ENCODE assay signal across 8 cellular contexts in genomic region chr10:32210306-32211045, GRCh38.
DNase-seq lines count a peak whose midpoint lies in the region; ATAC-seq and TF ChIP-seq lines count a peak whose summit lies in the region.

No MANE protein-coding gene starts in this region.

- no peak for TF ChIP-seq POLR2A in gastrocnemius medialis (IDR thresholded peaks at IDR 0.05)
- no peak for TF ChIP-seq POLR2A in GM18505 (IDR thresholded peaks at IDR 0.05; ENCODE audit: borderline replicate concordance, extremely low read depth, insufficient read depth, insufficient read length)

- H3K9ac ChIP-seq in mammary epithelial cell (ENCODE audit: insufficient read depth, low read length) = no peak overlapping the region

- no peaks in the 10 kb centered on the region for H3K36me3 Mint-ChIP-seq in activated naive CD4-positive, alpha-beta T cell treated with anti-CD3 and anti-CD28 coated beads for 36 hours (ENCODE audit: low read depth)
- no peaks in the 10 kb centered on the region for H3K36me3 Mint-ChIP-seq in activated naive CD4-positive, alpha-beta T cell treated with anti-CD3 and anti-CD28 coated beads, Interleukin-2, amount 10 ng/mL, durations not matched to agents 7 days and 5 days

- peaks cover 3% of the 10 kb centered on the region for H3K4me1 Mint-ChIP-seq in activated naive CD4-positive, alpha-beta T cell treated with anti-CD3 and anti-CD28 coated beads for 36 hours (ENCODE audit: low read depth)
- no peaks in the 10 kb centered on the region for H3K4me1 Mint-ChIP-seq in activated naive CD4-positive, alpha-beta T cell treated with anti-CD3 and anti-CD28 coated beads, Interleukin-2, amount 10 ng/mL, durations not matched to agents 7 days and 5 days

- H3K27me3 ChIP-seq in mammary epithelial cell (ENCODE audit: insufficient read depth, low read length) = no peaks in the 10 kb centered on the region
- no peaks in the 10 kb centered on the region for H3K27me3 ChIP-seq in gastrocnemius medialis

- no peak overlapping the region for H3K4me2 ChIP-seq in mammary epithelial cell (ENCODE audit: insufficient read depth, low read depth, low read length)

- dilution Hi-C loops in mammary epithelial cell (cut with HindIII; ENCODE audit: low sequenced_read_pairs) = no loop called here

- no peak overlapping the region for H3K4me3 Mint-ChIP-seq in activated naive CD4-positive, alpha-beta T cell treated with anti-CD3 and anti-CD28 coated beads for 36 hours
- no peak overlapping the region for H3K4me3 Mint-ChIP-seq in activated naive CD4-positive, alpha-beta T cell treated with anti-CD3 and anti-CD28 coated beads, Interleukin-2, amount 10 ng/mL, durations not matched to agents 7 days and 5 days

- CTCF ChIA-PET in activated naive CD4-positive, alpha-beta T cell treated with anti-CD3 and anti-CD28 coated beads for 36 hours (lab: Charles Lee) = interaction anchor here (0.5 to 2.7 kb wide), 12 partner anchors 10 to 349 kb away, joined by 3 to 11 read pairs (median 4); no protein-coding TSS in a partner anchor
- CTCF ChIA-PET in activated naive CD4-positive, alpha-beta T cell treated with anti-CD3 and anti-CD28 coated beads, Interleukin-2, amount 10 ng/mL, durations not matched to agents 7 days and 5 days (lab: Charles Lee) = interaction anchor here (0.8 to 2.0 kb wide), 11 partner anchors 9 to 348 kb away, joined by 3 to 8 read pairs (median 4); no protein-coding TSS in a partner anchor
- CTCF ChIA-PET in mammary epithelial cell (lab: Charles Lee; ENCODE audit: low non-redundant PET) = interaction anchor here (0.7 kb wide), 1 partner anchor 45 kb away, joined by 3 read pairs; no protein-coding TSS in a partner anchor

- 68% methylated on average over 16 of the region's 18 CpGs for WGBS in mammary epithelial cell (ENCODE audit: low coverage, missing lambda C conversion rate)

- H3K27me3 Mint-ChIP-seq in activated naive CD4-positive, alpha-beta T cell treated with anti-CD3 and anti-CD28 coated beads for 36 hours (ENCODE audit: low read depth) = peaks cover 6% of the 10 kb centered on the region
- H3K27me3 Mint-ChIP-seq in activated naive CD4-positive, alpha-beta T cell treated with anti-CD3 and anti-CD28 coated beads, Interleukin-2, amount 10 ng/mL, durations not matched to agents 7 days and 5 days = no peaks in the 10 kb centered on the region

- H3K27ac Mint-ChIP-seq in activated naive CD4-positive, alpha-beta T cell treated with anti-CD3 and anti-CD28 coated beads for 36 hours = no peak overlapping the region
- H3K27ac Mint-ChIP-seq in activated naive CD4-positive, alpha-beta T cell treated with anti-CD3 and anti-CD28 coated beads, Interleukin-2, amount 10 ng/mL, durations not matched to agents 7 days and 5 days = no peak overlapping the region

- in situ Hi-C loops in mammary epithelial cell (cut with MboI; ENCODE audit: low sequenced_read_pairs in 2 of 2) = loop anchor here in 1 of 2 donors (25.0 kb wide), 1 partner anchor 348 kb away; no protein-coding TSS in a partner anchor
- in situ Hi-C loops in gastrocnemius medialis (cut with MboI; ENCODE audit: low sequenced_read_pairs in 4 of 4) = no loop called here

- ATAC-seq in gastrocnemius medialis (no peak), GM18505 (IDR thresholded peaks at IDR 0.05; ENCODE audit: unreplicated experiment) (no peak)

- H3K36me3 ChIP-seq in mammary epithelial cell (ENCODE audit: insufficient read depth, low read length) (no peaks in the 10 kb centered on the region), gastrocnemius medialis (no peaks in the 10 kb centered on the region)

- H3K9me3 ChIP-seq in mammary epithelial cell (replicated peaks; ENCODE audit: insufficient read depth, low read length) (no peaks in the 10 kb centered on the region), gastrocnemius medialis (no peaks in the 10 kb centered on the region)

- H2AFZ ChIP-seq in mammary epithelial cell (ENCODE audit: low read depth, low read length) = no peak overlapping the region

- peak; percentile 45 to 55 for TF ChIP-seq CTCF in mammary epithelial cell (conservative IDR thresholded peaks at IDR 0.05 in 1 of 2, IDR thresholded peaks at IDR 0.05 in 1 of 2; ENCODE audit: extremely low read depth in 1 of 2, insufficient read depth in 1 of 2, low read depth in 1 of 2, low read length in 2 of 2)
- TF ChIP-seq CTCF in gastrocnemius medialis (IDR thresholded peaks at IDR 0.05 in 4 of 5, conservative IDR thresholded peaks at IDR 0.05 in 1 of 5) = peak in 1 of 5 experiments; percentile 22
- TF ChIP-seq CTCF in GM20000 (IDR thresholded peaks at IDR 0.05; ENCODE audit: extremely low read depth, missing control alignments) = no peak

- BruUV-seq in mammary epithelial cell (replicated peaks; lab: Mats Ljungman, UMichigan) = no TSS peak

- H3K4me1 ChIP-seq in mammary epithelial cell (ENCODE audit: insufficient read depth, low read length) = no peaks in the 10 kb centered on the region
- no peaks in the 10 kb centered on the region for H3K4me1 ChIP-seq in gastrocnemius medialis

- H3K79me2 ChIP-seq in mammary epithelial cell (ENCODE audit: insufficient read depth, low read length) = no peaks in the 10 kb centered on the region

- DNase-seq in activated naive CD4-positive, alpha-beta T cell treated with anti-CD3 and anti-CD28 coated beads for 36 hours = peak; percentile 47
- DNase-seq in activated naive CD4-positive, alpha-beta T cell treated with anti-CD3 and anti-CD28 coated beads, Interleukin-2, amount 10 ng/mL, durations not matched to agents 7 days and 5 days = no peak
- DNase-seq in NCI-H226 (peak; percentile 16), mammary epithelial cell (peak; percentile 44), medulla oblongata (ENCODE audit: extremely low spot score) (peak; percentile 43), gastrocnemius medialis (no peak), GM20000 (ENCODE audit: low spot score) (no peak)

- no peaks in the 10 kb centered on the region for H3K9me3 Mint-ChIP-seq in activated naive CD4-positive, alpha-beta T cell treated with anti-CD3 and anti-CD28 coated beads for 36 hours
- no peaks in the 10 kb centered on the region for H3K9me3 Mint-ChIP-seq in activated naive CD4-positive, alpha-beta T cell treated with anti-CD3 and anti-CD28 coated beads, Interleukin-2, amount 10 ng/mL, durations not matched to agents 7 days and 5 days

- no peaks in the 10 kb centered on the region for H4K20me1 ChIP-seq in mammary epithelial cell (ENCODE audit: insufficient read depth, low read length)

- intact Hi-C loops in activated naive CD4-positive, alpha-beta T cell treated with anti-CD3 and anti-CD28 coated beads for 36 hours (cut with micrococcal nuclease) = loop anchor here (1.0 kb wide), 1 partner anchor 157 kb away; no protein-coding TSS in a partner anchor
- intact Hi-C loops in mammary epithelial cell (cut with micrococcal nuclease) (loop anchor here (1.0 to 2.0 kb wide), 3 partner anchors 46 to 263 kb away; partner anchors contain the start of gene EPC1), gastrocnemius medialis (cut with DNase I; ENCODE audit: low total_unique reads) (no loop called here)

- H3K27ac ChIP-seq in mammary epithelial cell (ENCODE audit: insufficient read depth, low read depth, low read length) (no peak overlapping the region), gastrocnemius medialis (no peak overlapping the region)

- H3K4me3 ChIP-seq in mammary epithelial cell (replicated peaks in 1 of 3; ENCODE audit: insufficient read depth in 1 of 3, low read depth in 2 of 3, low read length in 3 of 3) (no peak overlapping the region), gastrocnemius medialis (no peak overlapping the region)

Comparison
In these comparisons a context has a peak if more than half of its experiments do, and no peak if none do; other contexts are left out.
1. DNase-seq: peak in activated naive CD4-positive, alpha-beta T cell treated with anti-CD3 and anti-CD28 coated beads for 36 hours (single experiment), NCI-H226 (single experiment), mammary epithelial cell (single experiment) and medulla oblongata (single experiment); none in activated naive CD4-positive, alpha-beta T cell treated with anti-CD3 and anti-CD28 coated beads, Interleukin-2, amount 10 ng/mL, durations not matched to agents 7 days and 5 days (single experiment), gastrocnemius medialis (0 of 2) and GM20000 (single experiment).